Comparison of ENCODE assay signal across 8 cellular contexts in genomic region chr17:60678118-60678444, GRCh38. TPM values are rescaled to one million over a fixed set of nuclear protein-coding genes. Genes with fewer than 3 reads are reported as not detected.
DNase-seq lines count a peak whose midpoint lies in the region; ATAC-seq lines count a peak whose summit lies in the region.

No MANE protein-coding gene starts in this region.

- peak overlapping the region; percentile 67; the same call in 1 of the 2 replicates for H3K9ac ChIP-seq in iPS-20b (ENCODE audit: low read depth, low read length)

- POLR2A ChIA-PET in activated CD4-positive, alpha-beta T cell treated with anti-CD3 and anti-CD28 coated beads for 36 hours (lab: Charles Lee): interaction anchor here (1.6 to 2.0 kb wide), 2 partner anchors 78 to 286 kb away, joined by 5 to 8 read pairs; partner anchors contain the start of genes PPM1D and USP32
- POLR2A ChIA-PET in activated CD8-positive, alpha-beta T cell treated with anti-CD3 and anti-CD28 coated beads, Interleukin-2, amount 10 ng/mL, durations not matched to agents 7 days and 5 days (lab: Charles Lee): interaction anchor here (0.8 to 1.0 kb wide), 2 partner anchors 277 to 286 kb away, joined by 3 read pairs; partner anchors contain the start of gene USP32

- H3K9me3 ChIP-seq in iPS-20b (ENCODE audit: insufficient read depth, low read depth, low read length): no peaks in the 10 kb centered on the region

- H3K27me3 Mint-ChIP-seq in activated CD4-positive, alpha-beta T cell treated with anti-CD3 and anti-CD28 coated beads for 36 hours: no peaks in the 10 kb centered on the region
- no peaks in the 10 kb centered on the region for H3K27me3 Mint-ChIP-seq in activated CD8-positive, alpha-beta T cell treated with anti-CD3 and anti-CD28 coated beads, Interleukin-2, amount 10 ng/mL, durations not matched to agents 7 days and 5 days (ENCODE audit: low read depth)

- no peaks in the 10 kb centered on the region for H3K4me1 ChIP-seq in iPS-20b (ENCODE audit: insufficient read depth, low read length)

- no peaks in the 10 kb centered on the region for H3K27me3 ChIP-seq in iPS-20b (ENCODE audit: insufficient read depth, low read length)

- no peaks in the 10 kb centered on the region for H3K9me3 Mint-ChIP-seq in activated CD4-positive, alpha-beta T cell treated with anti-CD3 and anti-CD28 coated beads for 36 hours (ENCODE audit: low read depth)
- H3K9me3 Mint-ChIP-seq in activated CD8-positive, alpha-beta T cell treated with anti-CD3 and anti-CD28 coated beads, Interleukin-2, amount 10 ng/mL, durations not matched to agents 7 days and 5 days (ENCODE audit: insufficient read depth): no peaks in the 10 kb centered on the region

- peak overlapping the region; percentile 95 for H3K4me3 Mint-ChIP-seq in activated CD4-positive, alpha-beta T cell treated with anti-CD3 and anti-CD28 coated beads for 36 hours
- H3K4me3 Mint-ChIP-seq in activated CD8-positive, alpha-beta T cell treated with anti-CD3 and anti-CD28 coated beads, Interleukin-2, amount 10 ng/mL, durations not matched to agents 7 days and 5 days: peak overlapping the region; percentile 95

- H3K27ac ChIP-seq in iPS-20b (ENCODE audit: low read length): no peak overlapping the region

- H3K36me3 Mint-ChIP-seq in activated CD4-positive, alpha-beta T cell treated with anti-CD3 and anti-CD28 coated beads for 36 hours (ENCODE audit: low read depth): no peaks in the 10 kb centered on the region
- no peaks in the 10 kb centered on the region for H3K36me3 Mint-ChIP-seq in activated CD8-positive, alpha-beta T cell treated with anti-CD3 and anti-CD28 coated beads, Interleukin-2, amount 10 ng/mL, durations not matched to agents 7 days and 5 days (ENCODE audit: low read depth)

- ATAC-seq in activated CD4-positive, alpha-beta T cell treated with anti-CD3 and anti-CD28 coated beads for 36 hours: no peak
- peak; percentile 0 for ATAC-seq in activated CD8-positive, alpha-beta T cell treated with anti-CD3 and anti-CD28 coated beads, Interleukin-2, amount 10 ng/mL, durations not matched to agents 7 days and 5 days
- no peak for ATAC-seq in GM18520 (IDR thresholded peaks at IDR 0.05; ENCODE audit: unreplicated experiment)
- ATAC-seq in GM18909 (IDR thresholded peaks at IDR 0.05; ENCODE audit: poor library complexity, unreplicated experiment): no peak

- CTCF ChIA-PET in activated CD4-positive, alpha-beta T cell treated with anti-CD3 and anti-CD28 coated beads for 36 hours (lab: Charles Lee): no interaction called here
- CTCF ChIA-PET in activated CD8-positive, alpha-beta T cell treated with anti-CD3 and anti-CD28 coated beads, Interleukin-2, amount 10 ng/mL, durations not matched to agents 7 days and 5 days (lab: Charles Lee): interaction anchor here (0.8 to 1.4 kb wide), 4 partner anchors 23 to 1431 kb away, joined by 3 to 4 read pairs (median 3); no protein-coding TSS in a partner anchor

- DNase-seq in activated CD4-positive, alpha-beta T cell treated with anti-CD3 and anti-CD28 coated beads for 36 hours: no peak
- no peak for DNase-seq in activated CD4-positive, alpha-beta T cell treated with anti-CD3 and anti-CD28 coated beads, Interleukin-2, amount 50 U/mL, for 4 hours
- no peak for DNase-seq in activated CD8-positive, alpha-beta T cell treated with anti-CD3 and anti-CD28 coated beads, Interleukin-2, amount 10 ng/mL, durations not matched to agents 7 days and 5 days
- DNase-seq in superior temporal gyrus (ENCODE audit: extremely low spot score) (peak; percentile 10), NCI-H1694 treated with DMSO at 0.1 percent for 48 hours (lab: John Stamatoyannopoulos, UW) (no peak)

- H3K27ac Mint-ChIP-seq in activated CD4-positive, alpha-beta T cell treated with anti-CD3 and anti-CD28 coated beads for 36 hours: peak overlapping the region; percentile 84
- H3K27ac Mint-ChIP-seq in activated CD8-positive, alpha-beta T cell treated with anti-CD3 and anti-CD28 coated beads, Interleukin-2, amount 10 ng/mL, durations not matched to agents 7 days and 5 days: peak overlapping the region; percentile 89

- H3K4me3 ChIP-seq in iPS-20b (ENCODE audit: low read length): peak overlapping the region; percentile 84

- H3K36me3 ChIP-seq in iPS-20b (ENCODE audit: insufficient read depth, low read depth, low read length): no peaks in the 10 kb centered on the region

- intact Hi-C loops in activated CD4-positive, alpha-beta T cell treated with anti-CD3 and anti-CD28 coated beads for 36 hours (cut with DNase I, micrococcal nuclease): no loop called here

- peaks cover 16% of the 10 kb centered on the region for H3K4me1 Mint-ChIP-seq in activated CD4-positive, alpha-beta T cell treated with anti-CD3 and anti-CD28 coated beads for 36 hours
- H3K4me1 Mint-ChIP-seq in activated CD8-positive, alpha-beta T cell treated with anti-CD3 and anti-CD28 coated beads, Interleukin-2, amount 10 ng/mL, durations not matched to agents 7 days and 5 days (ENCODE audit: low read depth): peaks cover 20% of the 10 kb centered on the region

RNA-seq across cellular contexts. Expression of gene BCAS3, which starts 0.4 kb away (rescaled TPM):
- total RNA-seq in activated CD4-positive, alpha-beta T cell treated with anti-CD3 and anti-CD28 coated beads for 36 hours: 1 to 10 TPM; 7.2 to 7.5 TPM
- total RNA-seq in activated CD8-positive, alpha-beta T cell treated with anti-CD3 and anti-CD28 coated beads, Interleukin-2, amount 10 ng/mL, durations not matched to agents 7 days and 5 days: 10 to 100 TPM; 13.0 to 16.3 TPM
